In genomic region chr5:12965804-12966203, GRCh38 we compare ENCODE assay signal across 29 cellular contexts.
"Had no signal": no experiment of that assay in that cellular context is flagged by ENCODE, and none has a peak within 500 bp of the region (broad histone marks: within the 10 kb centered on the region; RNA-seq: fewer than 3 reads in every experiment).

No MANE protein-coding gene starts in this region.

- H3K36me3 ChIP-seq: colonic mucosa, esophagus muscularis mucosa, esophagus squamous epithelium, gastrocnemius medialis, gastroesophageal sphincter, heart left ventricle, heart right ventricle had no signal

- H3K4me1 Mint-ChIP-seq: endodermal cell had no signal

- H3K27me3 ChIP-seq: colonic mucosa, dorsolateral prefrontal cortex, esophagus muscularis mucosa, esophagus squamous epithelium, foreskin keratinocyte, gastrocnemius medialis, gastroesophageal sphincter, heart left ventricle, heart right ventricle had no signal

- H3K4me3 ChIP-seq: colonic mucosa, coronary artery, dorsolateral prefrontal cortex, esophagus muscularis mucosa, esophagus squamous epithelium, gastrocnemius medialis, gastroesophageal sphincter, heart left ventricle, heart right ventricle had no signal

- H3K4me1 ChIP-seq: colonic mucosa, esophagus muscularis mucosa, esophagus squamous epithelium, foreskin keratinocyte, gastrocnemius medialis, gastroesophageal sphincter, heart left ventricle, heart right ventricle had no signal

- H3K9me3 Mint-ChIP-seq: dendritic cell treated with granulocyte-macrophage colony-stimulating factor and Interleukin-4, amounts not matched to agents 40 ng/mL and 50 ng/mL, for 4 days; endodermal cell had no signal

- H3K4me3 Mint-ChIP-seq: dendritic cell treated with granulocyte-macrophage colony-stimulating factor and Interleukin-4, amounts not matched to agents 40 ng/mL and 50 ng/mL, for 4 days; effector memory CD8-positive, alpha-beta T cell; endodermal cell had no signal

- H3K27me3 Mint-ChIP-seq: dendritic cell treated with granulocyte-macrophage colony-stimulating factor and Interleukin-4, amounts not matched to agents 40 ng/mL and 50 ng/mL, for 4 days; effector memory CD8-positive, alpha-beta T cell had no signal

- H3K9me3 ChIP-seq: colonic mucosa, esophagus muscularis mucosa, esophagus squamous epithelium, gastrocnemius medialis, gastroesophageal sphincter, heart left ventricle had no signal

- H3K27ac Mint-ChIP-seq: dendritic cell treated with granulocyte-macrophage colony-stimulating factor and Interleukin-4, amounts not matched to agents 40 ng/mL and 50 ng/mL, for 4 days; effector memory CD8-positive, alpha-beta T cell; endodermal cell had no signal

- H3K27ac ChIP-seq: colonic mucosa, coronary artery, dorsolateral prefrontal cortex, epithelial cell of prostate, esophagus muscularis mucosa, esophagus squamous epithelium, foreskin keratinocyte, gastrocnemius medialis, gastroesophageal sphincter, heart left ventricle, heart right ventricle had no signal

- DNase-seq: colonic mucosa; cortex of kidney; dermis blood vessel endothelial cell; dorsolateral prefrontal cortex; effector CD4-positive, alpha-beta T cell; effector CD8-positive, alpha-beta T cell; effector memory CD4-positive, alpha-beta T cell; effector memory CD8-positive, alpha-beta T cell; endodermal cell; erythroblast; esophagus squamous epithelium; foreskin fibroblast; foreskin keratinocyte; foreskin melanocyte; gastrocnemius medialis; glutamatergic neuron; head of caudate nucleus; heart left ventricle; heart right ventricle had no signal

- ATAC-seq: effector memory CD8-positive, alpha-beta T cell; esophagus mucosa; foreskin keratinocyte; gastrocnemius medialis; gastroesophageal sphincter; heart left ventricle; heart right ventricle had no signal

- FAIRE-seq: colon, endometrium, endothelial cell of umbilical vein, frontal cortex had no signal
